Comparison of ENCODE assay signal across 16 cellular contexts in the genomic region with DNA sequence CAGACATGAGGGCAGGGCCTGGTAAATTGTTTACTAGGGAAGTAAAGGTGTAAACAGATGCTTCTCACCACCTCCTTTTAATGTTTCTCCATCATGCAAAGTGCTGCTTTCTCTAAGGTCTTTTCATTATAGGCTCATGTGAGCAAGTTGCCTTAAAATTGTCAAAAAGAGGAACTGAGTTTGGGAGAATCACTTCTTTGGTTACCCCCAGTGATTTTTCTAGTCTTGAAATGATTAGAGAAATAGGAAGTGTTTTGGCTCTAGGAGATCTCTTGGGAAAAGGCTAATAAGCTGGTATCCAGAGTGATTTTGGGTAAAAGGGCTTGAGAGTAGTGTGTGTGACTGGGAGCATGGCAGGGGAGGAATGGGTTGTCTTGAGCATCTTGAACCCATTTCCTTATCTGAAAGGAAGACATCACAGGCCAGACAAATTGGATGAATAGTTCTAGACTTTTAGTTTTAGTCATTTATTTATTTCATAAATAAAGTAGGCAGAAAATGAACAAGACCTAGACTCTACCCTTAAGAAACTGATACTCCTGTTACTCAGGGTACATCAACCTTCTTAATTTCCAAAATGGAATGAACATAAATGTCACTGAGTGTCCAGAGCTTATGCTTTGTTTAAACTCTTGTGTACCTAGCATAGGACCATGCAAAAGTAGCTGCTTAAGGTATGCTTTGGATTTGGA. TPM values are rescaled to one million over a fixed set of nuclear protein-coding genes. Genes with fewer than 3 reads are reported as not detected.
DNase-seq lines count a peak whose midpoint lies in the region; ATAC-seq, FAIRE-seq and TF ChIP-seq lines count a peak whose summit lies in the region.
"Had no signal": no experiment of that assay in that cellular context is flagged by ENCODE, and none has a peak within 500 bp of the region (broad histone marks: within the 10 kb centered on the region; RNA-seq: fewer than 3 reads in every experiment).

No MANE protein-coding gene starts in this region.

- no peaks in the 10 kb centered on the region for H3K36me3 Mint-ChIP-seq in activated T-cell treated with anti-CD3 and anti-CD28 coated beads, Interleukin-2, amount 50 U/mL, for 72 hours (ENCODE audit: insufficient read depth in 2 of 2)
- H3K36me3 Mint-ChIP-seq: activated naive CD4-positive, alpha-beta T cell treated with anti-CD3 and anti-CD28 coated beads, Interleukin-2, amount 50 U/mL, for 24 hours had no signal

- TF ChIP-seq CTCF in foreskin fibroblast (IDR thresholded peaks at IDR 0.05; ENCODE audit: low read depth, low read length): no peak

- H3K4me3 ChIP-seq in foreskin fibroblast (ENCODE audit: low read depth in 1 of 2, low read length in 2 of 2): no peak overlapping the region
- H3K4me3 ChIP-seq: coronary artery, gastroesophageal sphincter, thoracic aorta had no signal

- ATAC-seq in GM18858 (IDR thresholded peaks at IDR 0.05; ENCODE audit: unreplicated experiment) (peak; percentile 70), GM21447 (IDR thresholded peaks at IDR 0.05; ENCODE audit: unreplicated experiment) (peak; percentile 90), HG03097 (IDR thresholded peaks at IDR 0.05; ENCODE audit: low FRiP score, unreplicated experiment) (peak; percentile 69)
- ATAC-seq in activated T-cell treated with anti-CD3 and anti-CD28 coated beads, Interleukin-2, amount 50 U/mL, for 72 hours (replicated peaks in 1 of 2): no peak
- ATAC-seq: gastroesophageal sphincter had no signal

- peaks cover 66% of the 10 kb centered on the region for H3K27me3 Mint-ChIP-seq in activated T-cell treated with anti-CD3 and anti-CD28 coated beads, Interleukin-2, amount 50 U/mL, for 72 hours (ENCODE audit: low read depth)

- no peaks in the 10 kb centered on the region for H3K4me1 Mint-ChIP-seq in activated T-cell treated with anti-CD3 and anti-CD28 coated beads, Interleukin-2, amount 50 U/mL, for 72 hours (ENCODE audit: low read depth)
- H3K4me1 Mint-ChIP-seq: activated naive CD4-positive, alpha-beta T cell treated with anti-CD3 and anti-CD28 coated beads, Interleukin-2, amount 50 U/mL, for 24 hours had no signal

- H3K4me3 Mint-ChIP-seq in activated T-cell treated with anti-CD3 and anti-CD28 coated beads, Interleukin-2, amount 50 U/mL, for 72 hours: no peak overlapping the region
- H3K4me3 Mint-ChIP-seq: activated naive CD4-positive, alpha-beta T cell treated with anti-CD3 and anti-CD28 coated beads, Interleukin-2, amount 50 U/mL, for 24 hours had no signal

- no peaks in the 10 kb centered on the region for H3K9me3 Mint-ChIP-seq in activated T-cell treated with anti-CD3 and anti-CD28 coated beads, Interleukin-2, amount 50 U/mL, for 72 hours
- H3K9me3 Mint-ChIP-seq: activated naive CD4-positive, alpha-beta T cell treated with anti-CD3 and anti-CD28 coated beads, Interleukin-2, amount 50 U/mL, for 24 hours had no signal

- no peak for FAIRE-seq in H54 (lab: Jason Lieb, UNC)

- DNase-seq in SKM-1 treated with dmso at 0.1 percent for 144 hours (lab: John Stamatoyannopoulos, UW; ENCODE audit: unreplicated experiment) (peak; percentile 8), NCI-H1105 (lab: John Stamatoyannopoulos, UW) (no peak), H54 (ENCODE audit: insufficient read length, low spot score) (no peak), foreskin fibroblast (no peak)
- no peak for DNase-seq in activated T-cell treated with anti-CD3 and anti-CD28 coated beads, Interleukin-2, amount 50 U/mL, for 72 hours
- DNase-seq: NCI-H1694, occipital lobe had no signal

- H3K27ac Mint-ChIP-seq in activated T-cell treated with anti-CD3 and anti-CD28 coated beads, Interleukin-2, amount 50 U/mL, for 72 hours: no peak overlapping the region
- H3K27ac Mint-ChIP-seq: activated naive CD4-positive, alpha-beta T cell treated with anti-CD3 and anti-CD28 coated beads, Interleukin-2, amount 50 U/mL, for 24 hours had no signal

- TF ChIP-seq POLR2A in H54 (IDR thresholded peaks at IDR 0.05; ENCODE audit: low read depth, low read length): no peak

RNA-seq across cellular contexts. Expression of a gene that starts 14.2 kb away (rescaled TPM):
- total RNA-seq in activated T-cell treated with anti-CD3 and anti-CD28 coated beads, Interleukin-2, amount 50 U/mL, for 72 hours: under 1 TPM in 1 of 2 donors, not detected in 1; 0.23 TPM
- total RNA-seq: thoracic aorta had no signal

RNA-seq across cellular contexts. Expression of a gene that starts 29.7 kb away (rescaled TPM):
- not detected for total RNA-seq in activated T-cell treated with anti-CD3 and anti-CD28 coated beads, Interleukin-2, amount 50 U/mL, for 72 hours
- total RNA-seq: liver, RPMI7951, thoracic aorta had no signal

Comparison
In these comparisons a context has a peak if more than half of its experiments do, and no peak if none do; other contexts are left out.
1. ATAC-seq: peak in GM18858 (single experiment), GM21447 (single experiment) and HG03097 (single experiment); none in activated T-cell treated with anti-CD3 and anti-CD28 coated beads, Interleukin-2, amount 50 U/mL, for 72 hours (0 of 2).